Comparison of ENCODE assay signal across 29 cellular contexts in genomic region chr18:48376406-48376805, GRCh38. TPM values are rescaled to one million over a fixed set of nuclear protein-coding genes. Genes with fewer than 3 reads are reported as not detected.
DNase-seq lines count a peak whose midpoint lies in the region; ATAC-seq and TF ChIP-seq lines count a peak whose summit lies in the region.
"Had no signal": no experiment of that assay in that cellular context is flagged by ENCODE, and none has a peak within 500 bp of the region (broad histone marks: within the 10 kb centered on the region; RNA-seq: fewer than 3 reads in every experiment).

No MANE protein-coding gene starts in this region.

- no peaks in the 10 kb centered on the region for H3K36me3 Mint-ChIP-seq in type B pancreatic cell
- H3K36me3 Mint-ChIP-seq in activated CD4-positive, alpha-beta memory T cell treated with anti-CD3 and anti-CD28 coated beads, Interleukin-2, amount 10 ng/mL, durations not matched to agents 7 days and 5 days (ENCODE audit: low read depth): no peaks in the 10 kb centered on the region
- H3K36me3 Mint-ChIP-seq: CD14-positive monocyte; stimulated activated memory B cell treated with anti-CD40 and anti-IgM and Interleukin-4, amounts not matched to agents 10 μg/mL and 1 μg/mL and 100 μg/mL, for 72 hours had no signal

- no peak overlapping the region for H3K4me2 ChIP-seq in SK-N-SH
- H3K4me2 ChIP-seq: KMS-11 had no signal

- no peaks in the 10 kb centered on the region for H3K9me2 ChIP-seq in SK-N-SH

- H3K36me3 ChIP-seq in SK-N-SH (replicated peaks in 1 of 2; ENCODE audit: control insufficient read depth in 1 of 2, insufficient read depth in 2 of 2, low read length in 1 of 2): no peaks in the 10 kb centered on the region
- H3K36me3 ChIP-seq: esophagus squamous epithelium, heart right ventricle, MG63, pancreas had no signal

- peaks cover 0 to 31% of the 10 kb centered on the region in 2 experiments; a peak in 1 of 4 replicates for H3K4me1 ChIP-seq in SK-N-SH (ENCODE audit: control insufficient read depth in 1 of 2, insufficient read depth in 2 of 2, low read depth in 1 of 2, low read length in 1 of 2)
- H3K4me1 ChIP-seq: foreskin keratinocyte, pancreas had no signal

- POLR2A ChIA-PET in SK-N-SH (lab: Yijun Ruan, JAX): no interaction called here
- POLR2A ChIA-PET in activated CD4-positive, alpha-beta memory T cell treated with anti-CD3 and anti-CD28 coated beads, Interleukin-2, amount 10 ng/mL, durations not matched to agents 7 days and 5 days (lab: Charles Lee): no interaction called here

- no peak overlapping the region for H3K4me3 ChIP-seq in SK-N-SH (ENCODE audit: low read depth in 2 of 2, low read length in 1 of 2)
- H3K4me3 ChIP-seq: esophagus squamous epithelium, heart right ventricle, MG63, pancreas, SK-N-MC, skin epidermis had no signal

- H3F3A ChIP-seq in SK-N-SH (replicated peaks; ENCODE audit: insufficient read depth): no peaks in the 10 kb centered on the region

- H3K9me3 Mint-ChIP-seq in type B pancreatic cell: no peaks in the 10 kb centered on the region
- no peaks in the 10 kb centered on the region for H3K9me3 Mint-ChIP-seq in activated CD4-positive, alpha-beta memory T cell treated with anti-CD3 and anti-CD28 coated beads, Interleukin-2, amount 10 ng/mL, durations not matched to agents 7 days and 5 days
- H3K9me3 Mint-ChIP-seq: activated naive CD8-positive, alpha-beta T cell treated with anti-CD3 and anti-CD28 coated beads, Interleukin-2, amount 50 U/mL, for 24 hours; activated T-cell treated with anti-CD3 and anti-CD28 coated beads, Interleukin-2, amount 50 U/mL, for 72 hours; central memory CD8-positive, alpha-beta T cell; T-helper 1 cell treated with Interleukin-12 subunit alpha and Interleukin-12 subunit beta and Interleukin-4 antibody, amounts not matched to agents 30 μg/mL and 1 μg/mL, for 36 hours had no signal

- CTCF ChIA-PET in SK-N-SH (lab: Yijun Ruan, JAX): no interaction called here
- CTCF ChIA-PET in activated CD4-positive, alpha-beta memory T cell treated with anti-CD3 and anti-CD28 coated beads, Interleukin-2, amount 10 ng/mL, durations not matched to agents 7 days and 5 days (lab: Charles Lee): no interaction called here

- TF ChIP-seq RAD21 in SK-N-SH (IDR thresholded peaks at IDR 0.05; ENCODE audit: low read length): no peak

- no peaks in the 10 kb centered on the region for H3K79me2 ChIP-seq in SK-N-SH (ENCODE audit: insufficient read depth)

- no peak overlapping the region for H3K4me3 Mint-ChIP-seq in type B pancreatic cell
- H3K4me3 Mint-ChIP-seq in activated CD4-positive, alpha-beta memory T cell treated with anti-CD3 and anti-CD28 coated beads, Interleukin-2, amount 10 ng/mL, durations not matched to agents 7 days and 5 days: no peak overlapping the region
- H3K4me3 Mint-ChIP-seq: activated naive CD8-positive, alpha-beta T cell treated with anti-CD3 and anti-CD28 coated beads, Interleukin-2, amount 50 U/mL, for 24 hours; activated T-cell treated with anti-CD3 and anti-CD28 coated beads, Interleukin-2, amount 50 U/mL, for 72 hours; CD14-positive monocyte; central memory CD8-positive, alpha-beta T cell; stimulated activated memory B cell treated with anti-CD40 and anti-IgM and Interleukin-4, amounts not matched to agents 10 μg/mL and 1 μg/mL and 100 μg/mL, for 72 hours; T-helper 1 cell treated with Interleukin-12 subunit alpha and Interleukin-12 subunit beta and Interleukin-4 antibody, amounts not matched to agents 30 μg/mL and 1 μg/mL, for 36 hours had no signal

- H4K20me1 ChIP-seq in SK-N-SH (ENCODE audit: insufficient read depth): no peaks in the 10 kb centered on the region

- no peak overlapping the region for H2AFZ ChIP-seq in SK-N-SH (ENCODE audit: low read depth)

- no peak for TF ChIP-seq EP300 in SK-N-SH (IDR thresholded peaks at IDR 0.05; ENCODE audit: borderline replicate concordance in 1 of 2, low read depth in 1 of 2, low read length in 1 of 2)

- TF ChIP-seq CTCF in SK-N-SH (IDR thresholded peaks at IDR 0.05): no peak
- no peak for TF ChIP-seq CTCF in type B pancreatic cell (conservative IDR thresholded peaks at IDR 0.05)

- WGBS in SK-N-SH (ENCODE audit: low lambda C conversion rate): 43% methylated on average over 4 of the region's 6 CpGs

- no peaks in the 10 kb centered on the region for H3K9me3 ChIP-seq in SK-N-SH
- H3K9me3 ChIP-seq: esophagus squamous epithelium, heart right ventricle, MG63, pancreas had no signal

- DNase-seq in SK-N-SH: peak; percentile 58
- DNase-seq in NOMO-1 treated with DMSO at 0.1 percent for 48 hours (lab: John Stamatoyannopoulos, UW; ENCODE audit: unreplicated experiment): peak; percentile 81
- DNase-seq in iPS-NIHi11 (ENCODE audit: low spot score): peak; percentile 27
- peak; percentile 61 for DNase-seq in type B pancreatic cell (ENCODE audit: extremely low spot score, unreplicated experiment)
- no peak for DNase-seq in GM19238 (ENCODE audit: insufficient read length, low spot score)
- DNase-seq in activated CD4-positive, alpha-beta memory T cell treated with anti-CD3 and anti-CD28 coated beads, Interleukin-2, amount 10 ng/mL, durations not matched to agents 7 days and 5 days: no peak
- DNase-seq: activated naive CD8-positive, alpha-beta T cell treated with anti-CD3 and anti-CD28 coated beads, Interleukin-2, amount 50 U/mL, for 24 hours; activated T-cell treated with anti-CD3 and anti-CD28 coated beads, Interleukin-2, amount 50 U/mL, for 72 hours; dermis blood vessel endothelial cell; esophagus squamous epithelium; foreskin keratinocyte; GOT3; heart right ventricle; left cardiac atrium; MG63; NCI-H1105; NCI-H2081 treated with DMSO at 0.1 percent for 48 hours; NCI-H446 treated with DMSO at 0.1 percent for 48 hours; pancreas had no signal

- no peak overlapping the region for H3K27ac Mint-ChIP-seq in type B pancreatic cell
- H3K27ac Mint-ChIP-seq in activated CD4-positive, alpha-beta memory T cell treated with anti-CD3 and anti-CD28 coated beads, Interleukin-2, amount 10 ng/mL, durations not matched to agents 7 days and 5 days: no peak overlapping the region
- H3K27ac Mint-ChIP-seq: activated naive CD8-positive, alpha-beta T cell treated with anti-CD3 and anti-CD28 coated beads, Interleukin-2, amount 50 U/mL, for 24 hours; activated T-cell treated with anti-CD3 and anti-CD28 coated beads, Interleukin-2, amount 50 U/mL, for 72 hours; stimulated activated memory B cell treated with anti-CD40 and anti-IgM and Interleukin-4, amounts not matched to agents 10 μg/mL and 1 μg/mL and 100 μg/mL, for 72 hours; T-helper 1 cell treated with Interleukin-12 subunit alpha and Interleukin-12 subunit beta and Interleukin-4 antibody, amounts not matched to agents 30 μg/mL and 1 μg/mL, for 36 hours had no signal

- H3K4me1 Mint-ChIP-seq in type B pancreatic cell (ENCODE audit: unreplicated experiment): peaks cover 18% of the 10 kb centered on the region
- no peaks in the 10 kb centered on the region for H3K4me1 Mint-ChIP-seq in activated CD4-positive, alpha-beta memory T cell treated with anti-CD3 and anti-CD28 coated beads, Interleukin-2, amount 10 ng/mL, durations not matched to agents 7 days and 5 days
- H3K4me1 Mint-ChIP-seq: activated naive CD8-positive, alpha-beta T cell treated with anti-CD3 and anti-CD28 coated beads, Interleukin-2, amount 50 U/mL, for 24 hours; CD14-positive monocyte; central memory CD8-positive, alpha-beta T cell; stimulated activated memory B cell treated with anti-CD40 and anti-IgM and Interleukin-4, amounts not matched to agents 10 μg/mL and 1 μg/mL and 100 μg/mL, for 72 hours had no signal

- no peak overlapping the region for H3K9ac ChIP-seq in SK-N-SH
- H3K9ac ChIP-seq: KMS-11 had no signal

- no peaks in the 10 kb centered on the region; the same call in 1 of the 2 replicates for H3K27me3 ChIP-seq in SK-N-SH (ENCODE audit: insufficient read depth)
- H3K27me3 ChIP-seq: esophagus squamous epithelium, MG63, pancreas had no signal

- peak overlapping the region in 1 of 2 experiments; percentile 22; a peak in 2 of 4 replicates for H3K27ac ChIP-seq in SK-N-SH (ENCODE audit: low read depth in 2 of 2, low read length in 1 of 2)
- H3K27ac ChIP-seq: foreskin keratinocyte, heart right ventricle, HL-60, KMS-11, pancreas, SK-N-MC, skin epidermis had no signal

- ATAC-seq in SK-N-SH treated with all-trans-retinoic acid at 6 μM for 48 hours (no peak), GM21786 (IDR thresholded peaks at IDR 0.05; ENCODE audit: unreplicated experiment) (no peak)
- ATAC-seq: activated naive CD8-positive, alpha-beta T cell treated with anti-CD3 and anti-CD28 coated beads, Interleukin-2, amount 50 U/mL, for 24 hours; activated T-cell treated with anti-CD3 and anti-CD28 coated beads, Interleukin-2, amount 50 U/mL, for 72 hours; foreskin keratinocyte; heart right ventricle; left cardiac atrium; pancreas; stimulated activated memory B cell treated with anti-CD40 and anti-IgM and Interleukin-4, amounts not matched to agents 10 μg/mL and 1 μg/mL and 100 μg/mL, for 72 hours had no signal

- H3K27me3 Mint-ChIP-seq in type B pancreatic cell: no peaks in the 10 kb centered on the region
- peaks cover 47% of the 10 kb centered on the region for H3K27me3 Mint-ChIP-seq in activated CD4-positive, alpha-beta memory T cell treated with anti-CD3 and anti-CD28 coated beads, Interleukin-2, amount 10 ng/mL, durations not matched to agents 7 days and 5 days

TF ChIP-seq in SK-N-SH, 30 proteins besides CTCF, POLR2A, EP300 and RAD21 (continues in another document):
- TF ChIP-seq CHD2 (IDR thresholded peaks at IDR 0.05; ENCODE audit: low read length, partially characterized antibody) (no peak), TEAD4 (IDR thresholded peaks at IDR 0.05; ENCODE audit: borderline replicate concordance, insufficient read depth) (no peak), YY1 (IDR thresholded peaks at IDR 0.05; ENCODE audit: low read depth) (no peak)

TF ChIP-seq in SK-N-SH treated with all-trans-retinoic acid at 6 μM for 48 hours, 23 proteins besides CTCF, POLR2A, EP300 and RAD21 (continues in another document):
- no peak for TF ChIP-seq ZFP3 (CRISPR knock-in tag; IDR thresholded peaks at IDR 0.05)
- no peak for TF ChIP-seq ZNF70 (CRISPR knock-in tag; IDR thresholded peaks at IDR 0.05)
- TF ChIP-seq OSR1 (CRISPR knock-in tag; IDR thresholded peaks at IDR 0.05): no peak
- TF ChIP-seq TCF4 (CRISPR knock-in tag; IDR thresholded peaks at IDR 0.05; ENCODE audit: borderline replicate concordance): no peak

RNA-seq across cellular contexts. Expression of gene ZBTB7C, which starts 32.8 kb away (rescaled TPM):
- polyA plus RNA-seq in SK-N-SH (2012; rRNA removed): 0.05 and 0.15 TPM in 2 replicates
- polyA plus RNA-seq in SK-N-SH (2012; cell fraction: cytosol; rRNA removed): 0.08 and 0.12 TPM in 2 replicates
- polyA plus RNA-seq in SK-N-SH (2012; cell fraction: nucleus; rRNA removed): 0.04 and 0.05 TPM in 2 replicates
- 13.0 and 40.9 TPM in 2 replicates for total RNA-seq in type B pancreatic cell (ENCODE audit: low replicate concordance)
- total RNA-seq in activated CD4-positive, alpha-beta memory T cell treated with anti-CD3 and anti-CD28 coated beads, Interleukin-2, amount 10 ng/mL, durations not matched to agents 7 days and 5 days: under 1 TPM; 0.81 to 0.95 TPM
- total RNA-seq: dermis blood vessel endothelial cell had no signal

Comparison
In these comparisons a context has a peak if more than half of its experiments do, and no peak if none do; other contexts are left out.
1. DNase-seq: peak in SK-N-SH (single experiment), NOMO-1 treated with DMSO at 0.1 percent for 48 hours (single experiment), iPS-NIHi11 (single experiment) and type B pancreatic cell (single experiment); none in GM19238 (single experiment) and activated CD4-positive, alpha-beta memory T cell treated with anti-CD3 and anti-CD28 coated beads, Interleukin-2, amount 10 ng/mL, durations not matched to agents 7 days and 5 days (single experiment).